11 cellular contexts compared by ENCODE assay signal in the genomic region with DNA sequence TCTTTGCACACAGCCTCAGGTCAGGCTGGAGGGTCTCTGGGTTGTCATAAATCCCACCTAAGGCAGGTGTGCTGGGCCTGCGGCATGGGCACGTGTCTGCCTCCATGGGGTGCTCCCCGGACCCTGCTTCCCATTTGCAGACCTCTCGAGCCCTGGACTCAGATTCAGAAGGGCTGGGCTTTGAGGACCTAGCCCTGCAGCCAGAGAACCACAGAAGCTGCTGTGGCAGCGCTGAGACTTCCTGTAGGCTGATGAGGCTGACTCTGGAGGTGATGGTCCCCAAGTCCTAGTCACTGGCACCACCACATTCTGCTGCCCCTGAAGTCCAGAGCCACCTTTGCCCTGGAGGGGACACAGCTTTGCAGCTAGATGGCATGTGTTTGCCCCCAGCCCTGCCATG.
A peak's percentile ranks its signal among the peaks of the same experiment; 100 is the strongest.
DNase-seq lines count a peak whose midpoint lies in the region; ATAC-seq and TF ChIP-seq lines count a peak whose summit lies in the region.
"Had no signal": no experiment of that assay in that cellular context is flagged by ENCODE, and none has a peak within 500 bp of the region (broad histone marks: within the 10 kb centered on the region; RNA-seq: fewer than 3 reads in every experiment).

No MANE protein-coding gene starts in this region.

- TF ChIP-seq CTCF in left ventricle myocardium inferior (IDR thresholded peaks at IDR 0.05; ENCODE audit: borderline replicate concordance) (no peak), dorsolateral prefrontal cortex (IDR thresholded peaks at IDR 0.05 in 54 of 56, conservative IDR thresholded peaks at IDR 0.05 in 2 of 56; ENCODE audit: low read depth in 1 of 56, partially characterized antibody in 56 of 56) (no peak), osteocyte (IDR thresholded peaks at IDR 0.05) (no peak)

- H3K9me3 ChIP-seq in left ventricle myocardium inferior (replicated peaks) (no peaks in the 10 kb centered on the region), Karpas-422 (ENCODE audit: low read length) (no peaks in the 10 kb centered on the region)

- peak overlapping the region; percentile 71 for H3K27ac ChIP-seq in left ventricle myocardium inferior (replicated peaks)
- peak overlapping the region in 54 of 59 donors; percentile 18 to 88 (median 69) for H3K27ac ChIP-seq in dorsolateral prefrontal cortex
- no peak overlapping the region for H3K27ac ChIP-seq in Karpas-422 (ENCODE audit: low read length)

- no peak for DNase-seq in left ventricle myocardium inferior
- no peak for DNase-seq in cardiac septum (ENCODE audit: low spot score)
- DNase-seq in dorsolateral prefrontal cortex: no peak
- no peak for DNase-seq in osteocyte (ENCODE audit: extremely low spot score, unreplicated experiment)
- no peak for DNase-seq in NCI-H2081 (lab: John Stamatoyannopoulos, UW)
- no peak for DNase-seq in Karpas-422
- DNase-seq in stimulated activated CD4-positive, alpha-beta T cell treated with anti-CD3 and anti-CD28 coated beads, Interleukin-15, amount 100 ng/mL, for 24 hours: no peak
- DNase-seq: CD8-positive, alpha-beta T cell; PC-3; trophoblast cell had no signal

- no peak overlapping the region for H3K4me3 Mint-ChIP-seq in osteocyte (ENCODE audit: unreplicated experiment)
- H3K4me3 Mint-ChIP-seq: CD8-positive, alpha-beta T cell had no signal

- H3K9ac ChIP-seq in Karpas-422 (ENCODE audit: low read length): no peak overlapping the region

- H3K4me1 ChIP-seq in left ventricle myocardium inferior (peaks cover 26% of the 10 kb centered on the region), Karpas-422 (ENCODE audit: low read length) (no peaks in the 10 kb centered on the region)

- H3K36me3 Mint-ChIP-seq in osteocyte (ENCODE audit: unreplicated experiment): no peaks in the 10 kb centered on the region
- H3K36me3 Mint-ChIP-seq: CD8-positive, alpha-beta T cell had no signal

- no peak overlapping the region for H3K4me3 ChIP-seq in left ventricle myocardium inferior
- H3K4me3 ChIP-seq in dorsolateral prefrontal cortex: no peak overlapping the region
- H3K4me3 ChIP-seq in Karpas-422 (ENCODE audit: low read length): no peak overlapping the region

- H4K20me1 ChIP-seq in Karpas-422 (ENCODE audit: insufficient read depth, low read depth, low read length): no peaks in the 10 kb centered on the region

- no peaks in the 10 kb centered on the region for H3K9me3 Mint-ChIP-seq in osteocyte (ENCODE audit: unreplicated experiment)
- H3K9me3 Mint-ChIP-seq: CD8-positive, alpha-beta T cell had no signal

- H3K27me3 Mint-ChIP-seq in osteocyte (ENCODE audit: unreplicated experiment): no peaks in the 10 kb centered on the region

- H3K79me2 ChIP-seq in Karpas-422 (ENCODE audit: low read length): no peaks in the 10 kb centered on the region

- no peak overlapping the region for H2AFZ ChIP-seq in Karpas-422 (ENCODE audit: low read length)

- intact Hi-C loops in left ventricle myocardium inferior (cut with micrococcal nuclease) (no loop called here), cardiac septum (cut with DNase I) (loop anchor here (5.0 to 10.0 kb wide), 2 partner anchors 157 to 300 kb away; a partner anchor contains a TSS), dorsolateral prefrontal cortex (cut with DNase I) (loop anchor here (10.0 kb wide), 4 partner anchors 123 to 307 kb away; a partner anchor contains a TSS)

- H3K27me3 ChIP-seq in left ventricle myocardium inferior (ENCODE audit: low read depth) (no peaks in the 10 kb centered on the region), dorsolateral prefrontal cortex (no peaks in the 10 kb centered on the region), Karpas-422 (ENCODE audit: low read length) (no peaks in the 10 kb centered on the region)

- no peaks in the 10 kb centered on the region for H3K9me2 ChIP-seq in Karpas-422 (replicated peaks; ENCODE audit: insufficient read depth, low read length)

- H3K36me3 ChIP-seq in left ventricle myocardium inferior (no peaks in the 10 kb centered on the region), Karpas-422 (ENCODE audit: insufficient read depth, low read length) (no peaks in the 10 kb centered on the region)

- ATAC-seq in HG03571 (IDR thresholded peaks at IDR 0.05; ENCODE audit: unreplicated experiment): no peak
- ATAC-seq: CD8-positive, alpha-beta T cell; PC-3 had no signal

- peak overlapping the region; percentile 74 for H3K27ac Mint-ChIP-seq in osteocyte (ENCODE audit: unreplicated experiment)
- H3K27ac Mint-ChIP-seq: CD8-positive, alpha-beta T cell had no signal

- peaks cover 47% of the 10 kb centered on the region for H3K4me1 Mint-ChIP-seq in osteocyte (ENCODE audit: unreplicated experiment)

- H3K4me2 ChIP-seq in Karpas-422 (ENCODE audit: low read depth, low read length, poor library complexity, severe bottlenecking): no peak overlapping the region
